In the genomic region with DNA sequence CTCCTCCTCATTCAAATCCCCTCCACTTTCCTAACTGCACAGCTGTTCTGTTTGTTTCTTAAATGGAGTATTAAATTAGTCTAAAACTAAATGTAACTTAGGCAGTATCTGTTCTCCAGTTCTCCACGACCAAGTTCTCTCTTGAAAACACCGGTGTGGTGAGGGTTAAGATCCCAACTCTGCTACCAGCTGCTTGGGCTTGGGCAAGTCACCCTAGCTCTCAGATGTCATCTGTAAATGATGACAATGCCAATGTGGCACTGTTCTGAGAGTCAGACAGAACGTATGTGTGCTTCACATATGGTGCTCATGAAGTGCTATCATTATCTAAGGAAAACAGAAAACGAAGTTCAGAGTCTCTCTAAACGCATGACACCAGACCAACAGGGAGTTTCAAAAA, we compare ENCODE assay signal across 1 cellular context. TPM values are rescaled to one million over a fixed set of nuclear protein-coding genes. Genes with fewer than 3 reads are reported as not detected.
"Had no signal": no experiment of that assay in that cellular context is flagged by ENCODE, and none has a peak within 500 bp of the region (broad histone marks: within the 10 kb centered on the region; RNA-seq: fewer than 3 reads in every experiment).

No MANE protein-coding gene starts in this region.

RNA-seq across cellular contexts. Expression of gene CBS, which starts 29.0 kb away (rescaled TPM):
- polyA plus RNA-seq: naive thymus-derived CD4-positive, alpha-beta T cell had no signal
